ENCODE assay signal across 8 cellular contexts in genomic region chr20:19658137-19658536, GRCh38.
A peak's percentile ranks its signal among the peaks of the same experiment; 100 is the strongest.
DNase-seq lines count a peak whose midpoint lies in the region; ATAC-seq, FAIRE-seq and TF ChIP-seq lines count a peak whose summit lies in the region.

No MANE protein-coding gene starts in this region.

- H3K79me2 ChIP-seq in GM12878 (ENCODE audit: control insufficient read depth, insufficient read depth, low read length) = no peaks in the 10 kb centered on the region

- SMC1A ChIA-PET in GM12878 (lab: Charles Lee; ENCODE audit: uncharacterized antibody, unreplicated experiment) = interaction anchor here (0.8 to 9.1 kb wide), 5 partner anchors 12 to 451 kb away, joined by 3 to 150 read pairs (median 32); no protein-coding TSS in a partner anchor

- H3K4me3 ChIP-seq in GM12878 = peak overlapping the region; percentile 35; the same call in 1 of the 2 replicates

- intact Hi-C loops in GM12878 (cut with micrococcal nuclease; ENCODE audit: unreplicated experiment) (loop anchor here (5.0 kb wide), 1 partner anchor 1246 kb away; no protein-coding TSS in a partner anchor), left cardiac atrium (cut with DNase I) (loop anchor here in 1 of 2 donors (5.0 kb wide), 1 partner anchor 451 kb away; no protein-coding TSS in a partner anchor)

- TF ChIP-seq EP300 in GM12878 (IDR thresholded peaks at IDR 0.05; ENCODE audit: borderline replicate concordance in 1 of 2, control insufficient read depth in 1 of 2, low read depth in 2 of 2, low read length in 2 of 2) = no peak

- H3K27me3 ChIP-seq in GM12878 (replicated peaks in 1 of 2; ENCODE audit: control insufficient read depth in 2 of 2, insufficient read depth in 2 of 2, low read length in 1 of 2) = no peaks in the 10 kb centered on the region

- no peaks in the 10 kb centered on the region for H3K36me3 ChIP-seq in GM12878 (ENCODE audit: control insufficient read depth in 2 of 2, insufficient read depth in 2 of 2, low read length in 1 of 2)

- peak overlapping the region; percentile 1; the same call in 1 of the 2 replicates for H3K27ac ChIP-seq in GM12878 (ENCODE audit: control insufficient read depth, insufficient read depth)

- RAD21 ChIA-PET in GM12878 (lab: Charles Lee; ENCODE audit: unreplicated experiment) = interaction anchor here (0.9 to 1.1 kb wide), 4 partner anchors 10 to 77 kb away, joined by 3 to 5 read pairs (median 3); no protein-coding TSS in a partner anchor

- ATAC-seq in GM18517 (IDR thresholded peaks at IDR 0.05; ENCODE audit: unreplicated experiment) = peak; percentile 84
- ATAC-seq in GM21360 (IDR thresholded peaks at IDR 0.05; ENCODE audit: unreplicated experiment) = peak; percentile 83
- peak; percentile 62 for ATAC-seq in HG03196 (IDR thresholded peaks at IDR 0.05; ENCODE audit: unreplicated experiment)
- ATAC-seq in GM12878 = peak; percentile 81
- no peak for ATAC-seq in left cardiac atrium

- no peak overlapping the region for H3K9ac ChIP-seq in GM12878 (ENCODE audit: control insufficient read depth, insufficient read depth, low read length)

- CTCF ChIA-PET in GM12878 (lab: Yijun Ruan, JAX) = interaction anchor here (0.9 to 10.4 kb wide), 2 partner anchors 31 to 1244 kb away, joined by 3 to 264 read pairs; no protein-coding TSS in a partner anchor

- peak; percentile 88 for FAIRE-seq in GM12878 (lab: Jason Lieb, UNC)

- peak overlapping the region; percentile 73 for H2AFZ ChIP-seq in GM12878 (ENCODE audit: control insufficient read depth, low read depth, low read length)

- no peaks in the 10 kb centered on the region for H3K9me3 ChIP-seq in GM12878 (replicated peaks; ENCODE audit: control insufficient read depth, insufficient read depth, low read length)

- TF ChIP-seq CTCF in GM12878 (IDR thresholded peaks at IDR 0.05 in 2 of 3, conservative IDR thresholded peaks at IDR 0.05 in 1 of 3; ENCODE audit: control insufficient read depth in 2 of 3, extremely low read depth in 1 of 3, insufficient read depth in 1 of 3, low read depth in 3 of 3, low read length in 3 of 3) = no peak

- TF ChIP-seq POLR2A in GM12878 (IDR thresholded peaks at IDR 0.05; ENCODE audit: low read depth, low read length) = no peak

- POLR2A ChIA-PET in GM12878 (lab: Charles Lee) = no interaction called here

- peaks cover 11% of the 10 kb centered on the region for H3K4me1 ChIP-seq in GM12878 (ENCODE audit: control insufficient read depth, insufficient read depth, low read length)

- BruUV-seq in GM12878 (replicated peaks; lab: Mats Ljungman, UMichigan) = no TSS peak

- H4K20me1 ChIP-seq in GM12878 (ENCODE audit: control insufficient read depth, insufficient read depth) = no peaks in the 10 kb centered on the region

- peak overlapping the region; percentile 31; the same call in 1 of the 2 replicates for H3K4me2 ChIP-seq in GM12878 (ENCODE audit: control insufficient read depth, insufficient read depth)

- 2% methylated on average over 15 of the region's 15 CpGs for WGBS in GM12878 (ENCODE audit: insufficient coverage, insufficient replicate concordance, low lambda C conversion rate, missing lambda C conversion rate)

- in situ Hi-C loops in GM12878 (cut with MboI) = no loop called here

- no peak for TF ChIP-seq RAD21 in GM12878 (IDR thresholded peaks at IDR 0.05; ENCODE audit: insufficient read depth, low read depth, low read length)

- DNase-seq in GM12878 (ENCODE audit: low read depth, low spot score) (peak; percentile 48), NCI-H226 (no peak), DMS79 (lab: John Stamatoyannopoulos, UW) (no peak), left cardiac atrium (no peak)
- no peak for DNase-seq in stimulated activated naive CD4-positive, alpha-beta T cell treated with Interleukin-2 at 50 U/mL for 16 hours (lab: John Stamatoyannopoulos, UW)

TF ChIP-seq in GM12878, 131 proteins besides CTCF, POLR2A, EP300 and RAD21 (continues in another document):
- TF ChIP-seq CREB1 (IDR thresholded peaks at IDR 0.05; ENCODE audit: low read depth) (no peak), SREBF2 (IDR thresholded peaks at IDR 0.05; ENCODE audit: low read length) (no peak), NRF1 (conservative IDR thresholded peaks at IDR 0.05; ENCODE audit: low read depth, low read length) (no peak), SIX5 (IDR thresholded peaks at IDR 0.05; ENCODE audit: low read depth, low read length, severe bottlenecking) (no peak), ZNF592 (IDR thresholded peaks at IDR 0.05) (no peak), SKIL (IDR thresholded peaks at IDR 0.05; ENCODE audit: low read depth, poor library complexity, severe bottlenecking) (no peak), EGR1 (IDR thresholded peaks at IDR 0.05; ENCODE audit: borderline replicate concordance in 1 of 2, low read depth in 2 of 2, low read length in 2 of 2) (no peak), EED (IDR thresholded peaks at IDR 0.05; ENCODE audit: low read depth) (peak; percentile 82), MTA2 (IDR thresholded peaks at IDR 0.05; ENCODE audit: low read depth) (no peak), TCF12 (IDR thresholded peaks at IDR 0.05; ENCODE audit: low read depth, low read length) (no peak), MYB (IDR thresholded peaks at IDR 0.05; ENCODE audit: borderline replicate concordance, low read depth, low read length) (no peak), NR2C2 (IDR thresholded peaks at IDR 0.05; ENCODE audit: borderline replicate concordance, control insufficient read depth, insufficient read length, low read depth) (no peak), KDM1A (IDR thresholded peaks at IDR 0.05; ENCODE audit: borderline replicate concordance) (no peak), HDAC2 (IDR thresholded peaks at IDR 0.05) (no peak), ZBED1 (IDR thresholded peaks at IDR 0.05; ENCODE audit: borderline replicate concordance) (no peak), NFYA (IDR thresholded peaks at IDR 0.05; ENCODE audit: borderline replicate concordance, low read depth, low read length) (no peak), ELK1 (IDR thresholded peaks at IDR 0.05; ENCODE audit: low read depth, low read length) (no peak)

Comparison
In these comparisons a context has a peak if more than half of its experiments do, and no peak if none do; other contexts are left out.
1. ATAC-seq: peak in GM18517 (single experiment), GM21360 (single experiment), HG03196 (single experiment) and GM12878 (single experiment); none in left cardiac atrium (0 of 2).